In genomic region chr2:2749206-2749598, GRCh38 we compare ENCODE assay signal across 24 cellular contexts.
"Had no signal": no experiment of that assay in that cellular context is flagged by ENCODE, and none has a peak within 500 bp of the region (broad histone marks: within the 10 kb centered on the region; RNA-seq: fewer than 3 reads in every experiment).

No MANE protein-coding gene starts in this region.

- H3K4me3 ChIP-seq: colonic mucosa, esophagus squamous epithelium, gastrocnemius medialis, heart right ventricle, left lung, lung, mucosa of descending colon had no signal

- H3K27ac Mint-ChIP-seq: dendritic cell treated with granulocyte-macrophage colony-stimulating factor and Interleukin-4, amounts not matched to agents 40 ng/mL and 50 ng/mL, for 4 days; effector memory CD8-positive, alpha-beta T cell; endodermal cell; memory B cell had no signal

- H3K36me3 Mint-ChIP-seq: memory B cell had no signal

- DNase-seq: colonic mucosa; cortex of kidney; effector CD8-positive, alpha-beta T cell; effector memory CD8-positive, alpha-beta T cell; endodermal cell; erythroblast; esophagus squamous epithelium; foreskin fibroblast; foreskin melanocyte; gastrocnemius medialis; glutamatergic neuron; heart right ventricle; hippocampal formation; left cardiac atrium; left ventricle myocardium superior; mammary epithelial cell; mesendoderm; midbrain; mucosa of descending colon had no signal

- ATAC-seq: effector memory CD8-positive, alpha-beta T cell; left cardiac atrium; left lung; left ventricle myocardium superior; mucosa of descending colon had no signal

- H3K4me1 Mint-ChIP-seq: endodermal cell, memory B cell had no signal

- H3K9me3 ChIP-seq: colonic mucosa, gastrocnemius medialis had no signal

- H3K27me3 ChIP-seq: colonic mucosa, esophagus squamous epithelium, gastrocnemius medialis, heart right ventricle, left lung had no signal

- H3K27me3 Mint-ChIP-seq: effector memory CD8-positive, alpha-beta T cell had no signal

- H3K4me1 ChIP-seq: colonic mucosa, gastrocnemius medialis, heart right ventricle, left lung had no signal

- H3K27ac ChIP-seq: colonic mucosa, epithelial cell of prostate, esophagus squamous epithelium, gastrocnemius medialis, heart right ventricle, left lung had no signal

- H3K36me3 ChIP-seq: colonic mucosa, esophagus squamous epithelium, gastrocnemius medialis, heart right ventricle, left lung had no signal

- H3K4me3 Mint-ChIP-seq: dendritic cell treated with granulocyte-macrophage colony-stimulating factor and Interleukin-4, amounts not matched to agents 40 ng/mL and 50 ng/mL, for 4 days; effector memory CD8-positive, alpha-beta T cell; endodermal cell; memory B cell had no signal
